ENCODE assay signal across 8 cellular contexts in the genomic region with DNA sequence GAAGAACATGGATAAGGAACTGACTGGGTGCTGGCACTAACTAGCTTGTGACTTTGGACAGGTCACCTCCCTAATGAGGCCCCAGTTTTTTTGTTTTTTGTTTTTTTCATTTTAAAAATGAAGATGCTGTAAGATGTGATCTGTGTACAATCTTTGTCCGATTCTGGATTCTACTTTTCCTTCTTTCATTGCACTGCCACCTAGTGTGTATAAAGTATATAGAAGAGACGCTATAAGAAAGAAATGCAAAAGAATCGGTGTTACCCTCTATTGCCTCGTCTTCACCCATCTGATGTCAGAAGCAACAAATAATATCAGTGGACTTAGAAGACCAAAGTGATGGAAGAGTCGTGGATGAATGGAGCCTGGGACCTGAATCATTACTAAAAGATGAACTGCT. TPM values are rescaled to one million over a fixed set of nuclear protein-coding genes. Genes with fewer than 3 reads are reported as not detected.
A peak's percentile ranks its signal among the peaks of the same experiment; 100 is the strongest.
DNase-seq lines count a peak whose midpoint lies in the region; ATAC-seq and TF ChIP-seq lines count a peak whose summit lies in the region.

No MANE protein-coding gene starts in this region.

- H3K27me3 ChIP-seq in DOHH2 (ENCODE audit: control insufficient read depth, low read length) (no peaks in the 10 kb centered on the region), ascending aorta (no peaks in the 10 kb centered on the region)

- no peak overlapping the region for H3K27ac Mint-ChIP-seq in HFFc6
- peak overlapping the region; percentile 3 to 13 for H3K27ac Mint-ChIP-seq in natural killer cell treated with Interleukin-12 subunit alpha and Interleukin-12 subunit beta and Interleukin-15 and Interleukin-18, amount 100 ng/mL, for 72 hours

- H3K36me3 ChIP-seq in DOHH2 (ENCODE audit: control insufficient read depth, low read length) (no peaks in the 10 kb centered on the region), ascending aorta (no peaks in the 10 kb centered on the region)

- peak; percentile 1 for DNase-seq in HFFc6
- no peak for DNase-seq in ascending aorta (ENCODE audit: low spot score in 2 of 2)
- no peak for DNase-seq in natural killer cell treated with Interleukin-12 subunit alpha and Interleukin-12 subunit beta and Interleukin-15 and Interleukin-18, amount 100 ng/mL, for 72 hours (ENCODE audit: low spot score)
- no peak for DNase-seq in HuH-7.5 (ENCODE audit: low spot score)
- DNase-seq in activated effector memory CD4-positive, alpha-beta T cell treated with Interleukin-2 at 50 U/mL for 16 hours, result no peak

- no peaks in the 10 kb centered on the region for H3K27me3 Mint-ChIP-seq in HFFc6 (ENCODE audit: insufficient read depth)
- H3K27me3 Mint-ChIP-seq in natural killer cell treated with Interleukin-12 subunit alpha and Interleukin-12 subunit beta and Interleukin-15 and Interleukin-18, amount 100 ng/mL, for 72 hours, result peaks cover 0 to 13% of the 10 kb centered on the region in 2 donors

- peak; percentile 23 for TF ChIP-seq CTCF in DOHH2 (IDR thresholded peaks at IDR 0.05; ENCODE audit: low read depth, low read length, poor library complexity, severe bottlenecking)
- peak; percentile 62; the same call in 1 of the 2 replicates for TF ChIP-seq CTCF in HFFc6 (IDR thresholded peaks at IDR 0.05)
- TF ChIP-seq CTCF in ascending aorta (IDR thresholded peaks at IDR 0.05), result peak in 2 of 3 experiments; percentile 12 to 27

- H3K4me3 ChIP-seq in DOHH2 (ENCODE audit: low read length), result no peak overlapping the region
- no peak overlapping the region for H3K4me3 ChIP-seq in ascending aorta

- H3K27ac ChIP-seq in DOHH2 (ENCODE audit: low read depth, low read length) (no peak overlapping the region), ascending aorta (no peak overlapping the region)

- H3K4me1 ChIP-seq in DOHH2 (ENCODE audit: control insufficient read depth, low read length) (peaks cover 6% of the 10 kb centered on the region; the same call in 1 of the 2 replicates), ascending aorta (no peaks in the 10 kb centered on the region)

- no peak overlapping the region for H3K4me2 ChIP-seq in DOHH2 (ENCODE audit: low read length)

- H3K4me3 Mint-ChIP-seq in HFFc6, result no peak overlapping the region
- H3K4me3 Mint-ChIP-seq in natural killer cell treated with Interleukin-12 subunit alpha and Interleukin-12 subunit beta and Interleukin-15 and Interleukin-18, amount 100 ng/mL, for 72 hours, result no peak overlapping the region

- intact Hi-C loops in ascending aorta (cut with DNase I), result loop anchor here (10.0 kb wide), 1 partner anchor 332 kb away; no protein-coding TSS in a partner anchor

- H3K9me2 ChIP-seq in DOHH2 (replicated peaks; ENCODE audit: control insufficient read depth, low read length), result no peaks in the 10 kb centered on the region

- no peaks in the 10 kb centered on the region for H3K4me1 Mint-ChIP-seq in HFFc6 (ENCODE audit: low read depth)
- H3K4me1 Mint-ChIP-seq in natural killer cell treated with Interleukin-12 subunit alpha and Interleukin-12 subunit beta and Interleukin-15 and Interleukin-18, amount 100 ng/mL, for 72 hours (ENCODE audit: low read depth in 2 of 2), result peaks cover 6 to 12% of the 10 kb centered on the region in 2 donors

- no peaks in the 10 kb centered on the region for H3K9me3 Mint-ChIP-seq in HFFc6
- H3K9me3 Mint-ChIP-seq in natural killer cell treated with Interleukin-12 subunit alpha and Interleukin-12 subunit beta and Interleukin-15 and Interleukin-18, amount 100 ng/mL, for 72 hours, result no peaks in the 10 kb centered on the region

- no peaks in the 10 kb centered on the region for H3K79me2 ChIP-seq in DOHH2 (ENCODE audit: control insufficient read depth, low read length)

- H3K9me3 ChIP-seq in DOHH2 (ENCODE audit: control insufficient read depth, insufficient read depth, low read length), result no peaks in the 10 kb centered on the region
- no peaks in the 10 kb centered on the region for H3K9me3 ChIP-seq in ascending aorta

- ATAC-seq in natural killer cell treated with Interleukin-12 subunit alpha and Interleukin-12 subunit beta and Interleukin-15 and Interleukin-18, amount 100 ng/mL, for 72 hours, result no peak
- ATAC-seq in GM19023 (IDR thresholded peaks at IDR 0.05; ENCODE audit: unreplicated experiment) (no peak), HG03280 (IDR thresholded peaks at IDR 0.05; ENCODE audit: unreplicated experiment) (no peak)

- H3F3A ChIP-seq in DOHH2 (ENCODE audit: control insufficient read depth, insufficient read depth), result no peaks in the 10 kb centered on the region

- no peaks in the 10 kb centered on the region for H3K36me3 Mint-ChIP-seq in HFFc6 (ENCODE audit: low read depth)
- H3K36me3 Mint-ChIP-seq in natural killer cell treated with Interleukin-12 subunit alpha and Interleukin-12 subunit beta and Interleukin-15 and Interleukin-18, amount 100 ng/mL, for 72 hours, result no peaks in the 10 kb centered on the region

- H4K20me1 ChIP-seq in DOHH2 (ENCODE audit: control insufficient read depth, insufficient read depth, low read depth, low read length), result no peaks in the 10 kb centered on the region

RNA-seq across cellular contexts. Expression of gene P2RY10, which starts 58.6 kb away (rescaled TPM):
- not detected for total RNA-seq in HFFc6 (2021; fragmentation: NEBNext Ultra II Directional; extraction: Animal tissue kit (Norgen Biotek cat#: 25700))
- not detected for total RNA-seq in ascending aorta
- total RNA-seq in natural killer cell treated with Interleukin-12 subunit alpha and Interleukin-12 subunit beta and Interleukin-15 and Interleukin-18, amount 100 ng/mL, for 72 hours, result 10 to 100 TPM; 10.1 to 10.4 TPM

Comparison
In these comparisons a context has a peak if more than half of its experiments do, and no peak if none do; other contexts are left out.
1. RNA of gene P2RY10, which starts 58.6 kb away (total RNA-seq): 10.1 to 10.4 TPM in natural killer cell treated with Interleukin-12 subunit alpha and Interleukin-12 subunit beta and Interleukin-15 and Interleukin-18, amount 100 ng/mL, for 72 hours; not detected in HFFc6 and not detected in ascending aorta (single experiment); every median in the first group is over 10 times any median in the second.
2. Peak in every context shown above with its lines, with median percentiles within 50 percentile points of each other: CTCF ChIP-seq.